ENCODE assay signal across 1 cellular context in the genomic region with DNA sequence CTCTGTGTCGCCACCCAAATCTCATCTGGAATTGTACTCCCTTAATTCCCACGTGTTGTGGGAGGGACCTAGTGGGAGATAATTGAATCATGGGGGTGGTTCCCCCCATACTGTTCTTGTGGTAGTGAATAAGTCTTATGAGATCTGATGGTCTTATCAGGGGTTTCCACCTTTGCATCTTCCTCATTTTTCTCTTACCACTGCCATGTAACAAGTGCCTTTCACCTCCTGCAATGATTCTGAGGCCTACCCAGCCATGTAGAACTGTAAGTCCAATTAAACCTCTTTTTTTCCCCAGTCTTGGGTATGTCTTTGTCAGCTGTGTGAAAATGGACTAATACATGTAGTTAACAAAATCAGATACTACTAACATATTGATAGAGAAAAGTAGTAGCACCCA.
TF ChIP-seq lines count a peak whose summit lies in the region.

No MANE protein-coding gene starts in this region.

TF ChIP-seq in K562, 482 proteins besides CTCF, POLR2A, EP300 and RAD21 (continued from another document):
- TF ChIP-seq, protein P1, sequence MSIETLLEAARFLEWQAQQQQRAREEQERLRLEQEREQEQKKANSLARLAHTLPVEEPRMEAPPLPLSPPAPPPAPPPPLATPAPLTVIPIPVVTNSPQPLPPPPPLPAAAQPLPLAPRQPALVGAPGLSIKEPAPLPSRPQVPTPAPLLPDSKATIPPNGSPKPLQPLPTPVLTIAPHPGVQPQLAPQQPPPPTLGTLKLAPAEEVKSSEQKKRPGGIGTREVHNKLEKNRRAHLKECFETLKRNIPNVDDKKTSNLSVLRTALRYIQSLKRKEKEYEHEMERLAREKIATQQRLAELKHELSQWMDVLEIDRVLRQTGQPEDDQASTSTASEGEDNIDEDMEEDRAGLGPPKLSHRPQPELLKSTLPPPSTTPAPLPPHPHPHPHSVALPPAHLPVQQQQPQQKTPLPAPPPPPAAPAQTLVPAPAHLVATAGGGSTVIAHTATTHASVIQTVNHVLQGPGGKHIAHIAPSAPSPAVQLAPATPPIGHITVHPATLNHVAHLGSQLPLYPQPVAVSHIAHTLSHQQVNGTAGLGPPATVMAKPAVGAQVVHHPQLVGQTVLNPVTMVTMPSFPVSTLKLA (conservative IDR thresholded peaks at IDR 0.05) = 0 out of 4 replicates have a peak, but pooled peaks of 1 of the 2 experiments have one; percentile 17
- peak; percentile 37; the same call in 1 of the 2 replicates for TF ChIP-seq CBFA2T2 (conservative IDR thresholded peaks at IDR 0.05)
- peak; percentile 43; the same call in 1 of the 2 replicates for TF ChIP-seq SMARCA4 (IDR thresholded peaks at IDR 0.05)
- peak; percentile 44; the same call in 1 of the 2 replicates for TF ChIP-seq SMARCE1 (IDR thresholded peaks at IDR 0.05)
- TF ChIP-seq KLF16 (IDR thresholded peaks at IDR 0.05) = 0 out of 2 replicates have a peak, but pooled peaks have one; percentile 18
- TF ChIP-seq TCF3 (CRISPR knock-in tag; IDR thresholded peaks at IDR 0.05) = peak; percentile 61
- peak; percentile 100 for TF ChIP-seq ZNF766 (CRISPR knock-in tag; conservative IDR thresholded peaks at IDR 0.05)
- TF ChIP-seq ZFP36 (IDR thresholded peaks at IDR 0.05; ENCODE audit: low read depth, low read length, partially characterized antibody) = peak; percentile 72
- TF ChIP-seq NCOR1 (IDR thresholded peaks at IDR 0.05) = 0 out of 2 replicates have a peak, but pooled peaks have one; percentile 25
- TF ChIP-seq ZFX (CRISPR knock-in tag; IDR thresholded peaks at IDR 0.05) = peak; percentile 70
- peak; percentile 66 for TF ChIP-seq CBFA2T3 (IDR thresholded peaks at IDR 0.05)
TF ChIP-seq in K562: peak in this region for 18; not testable (repeated sequence) for 464.
